ENCODE assay signal across 19 cellular contexts in genomic region chr6:68760941-68761676, GRCh38.
DNase-seq lines count a peak whose midpoint lies in the region; ATAC-seq, FAIRE-seq and TF ChIP-seq lines count a peak whose summit lies in the region.
"Had no signal": no experiment of that assay in that cellular context is flagged by ENCODE, and none has a peak within 500 bp of the region (broad histone marks: within the 10 kb centered on the region; RNA-seq: fewer than 3 reads in every experiment).

No MANE protein-coding gene starts in this region.

- no peak for FAIRE-seq in pancreas (lab: Jason Lieb, UNC)
- FAIRE-seq: H54, islet of Langerhans had no signal

- no peaks in the 10 kb centered on the region for H3K4me1 ChIP-seq in pancreas
- H3K4me1 ChIP-seq: adrenal gland, SJSA1, vagina had no signal

- no peak overlapping the region for H3K27ac ChIP-seq in pancreas
- H3K27ac ChIP-seq: adrenal gland, HL-60, SJSA1, vagina had no signal

- ATAC-seq in left ventricle myocardium superior (peak; percentile 90), pancreas (no peak)
- ATAC-seq: natural killer cell treated with Interleukin-12 subunit alpha and Interleukin-12 subunit beta and Interleukin-15 and Interleukin-18, amount 100 ng/mL, for 72 hours had no signal

- 51 to 54% methylated on average over 8 of the region's 8 CpGs for WGBS in pancreas, 2 donors

- DNase-seq in D341Med (ENCODE audit: low spot score) (peak; percentile 18), MV-4-11 (lab: John Stamatoyannopoulos, UW) (peak; percentile 12), SHP77 treated with DMSO at 0.1 percent for 48 hours (lab: John Stamatoyannopoulos, UW) (peak; percentile 24), left ventricle myocardium superior (no peak), pancreas (no peak), SW480 (ENCODE audit: low spot score) (no peak), kidney tubule cell (ENCODE audit: low spot score) (no peak)
- DNase-seq: activated effector memory CD4-positive, alpha-beta T cell treated with anti-CD3 and anti-CD28 coated beads, Interleukin-2, amount 50 U/mL, for 16 hours; mesendoderm; NCI-H2227 treated with DMSO at 0.1 percent for 48 hours; stimulated activated CD4-positive, alpha-beta T cell treated with anti-CD3 and anti-CD28 coated beads, Interleukin-4, amount 100 ng/mL, for 4 hours had no signal

- H3K4me3 ChIP-seq in pancreas = no peak overlapping the region
- H3K4me3 ChIP-seq: adrenal gland, SJSA1, smooth muscle cell, vagina had no signal

- H3K27me3 ChIP-seq in pancreas = no peaks in the 10 kb centered on the region
- H3K27me3 ChIP-seq: adrenal gland, SJSA1, vagina had no signal

- no peaks in the 10 kb centered on the region for H3K36me3 ChIP-seq in pancreas
- H3K36me3 ChIP-seq: adrenal gland, SJSA1, vagina had no signal

- intact Hi-C loops in left ventricle myocardium superior (cut with micrococcal nuclease) = no loop called here
- intact Hi-C loops in pancreas (cut with DNase I) = no loop called here

- no peak for TF ChIP-seq CTCF in pancreas (IDR thresholded peaks at IDR 0.05)

- H3K9me3 ChIP-seq in pancreas = no peaks in the 10 kb centered on the region
- H3K9me3 ChIP-seq: adrenal gland, SJSA1, vagina had no signal

Comparison
In these comparisons a context has a peak if more than half of its experiments do, and no peak if none do; other contexts are left out.
1. DNase-seq: peak in D341Med (single experiment), MV-4-11 (single experiment) and SHP77 treated with DMSO at 0.1 percent for 48 hours (single experiment); none in left ventricle myocardium superior (single experiment), pancreas (0 of 6), SW480 (single experiment) and kidney tubule cell (single experiment).